In genomic region chr7:54444046-54444686, GRCh38 we compare ENCODE assay signal across 4 cellular contexts.
DNase-seq lines count a peak whose midpoint lies in the region; FAIRE-seq and TF ChIP-seq lines count a peak whose summit lies in the region.
"Not testable (repeated sequence)": the region's sequence is repeated elsewhere in the genome, so short reads cannot be mapped to it uniquely, and the experiment has no call there.

No MANE protein-coding gene starts in this region.

- H2BK5ac ChIP-seq in trophoblast cell (ENCODE audit: low read depth, low read length, poor library complexity), result not testable (repeated sequence)

- H3K4ac ChIP-seq in trophoblast cell (ENCODE audit: low read depth, low read length), result not testable (repeated sequence)

- not testable (repeated sequence) for H3K4me3 ChIP-seq in kidney (ENCODE audit: low read length in 2 of 2); trophoblast cell (ENCODE audit: low read depth, low read length)

- DNase-seq in SK-N-DZ (ENCODE audit: low spot score) (peak; percentile 4), kidney (peak; percentile 64), posterior vena cava (ENCODE audit: low spot score) (peak; percentile 74)
- DNase-seq in trophoblast cell, result not testable (repeated sequence)

- H3K79me2 ChIP-seq in trophoblast cell (ENCODE audit: control insufficient read depth, insufficient read depth, low read length, poor library complexity), result not testable (repeated sequence)

- not testable (repeated sequence) for H3K4me1 ChIP-seq in kidney (ENCODE audit: control insufficient read depth in 1 of 2, insufficient read depth in 1 of 2, low read depth in 1 of 2, low read length in 2 of 2); trophoblast cell (ENCODE audit: control insufficient read depth in 1 of 2, insufficient read depth in 2 of 2, low read length in 2 of 2)

- H4K12ac ChIP-seq in trophoblast cell (ENCODE audit: low read depth, low read length), result peak overlapping the region; percentile 43

- not testable (repeated sequence) for H2AK5ac ChIP-seq in trophoblast cell (ENCODE audit: low read length)

- FAIRE-seq in kidney (lab: Jason Lieb, UNC), result not testable (repeated sequence)

- not testable (repeated sequence) for H3K27ac ChIP-seq in kidney (ENCODE audit: low read depth in 2 of 2, low read length in 2 of 2); trophoblast cell (ENCODE audit: low read depth, low read length)

- H2AFZ ChIP-seq in trophoblast cell (ENCODE audit: insufficient read depth, low read length, poor library complexity), result not testable (repeated sequence)

- H2BK120ac ChIP-seq in trophoblast cell (ENCODE audit: insufficient read depth, low read length, poor library complexity), result not testable (repeated sequence)

- H4K8ac ChIP-seq in trophoblast cell (ENCODE audit: low read depth, low read length), result not testable (repeated sequence)

- H3K18ac ChIP-seq in trophoblast cell (ENCODE audit: low read length), result not testable (repeated sequence)

- not testable (repeated sequence) for H3K23ac ChIP-seq in trophoblast cell (ENCODE audit: low read length)

- not testable (repeated sequence) for TF ChIP-seq CTCF in kidney (IDR thresholded peaks at IDR 0.05; ENCODE audit: borderline replicate concordance, extremely low read depth, insufficient read depth)

- H3K9me3 ChIP-seq in kidney (ENCODE audit: control insufficient read depth in 1 of 2, low read length in 2 of 2); trophoblast cell (ENCODE audit: insufficient read depth, low read depth, low read length): not testable (repeated sequence)

- intact Hi-C loops in kidney (cut with DNase I); posterior vena cava (cut with DNase I): not testable (repeated sequence)

- H3K27me3 ChIP-seq in trophoblast cell (ENCODE audit: insufficient read depth, low read length), result not testable (repeated sequence)

- H3K14ac ChIP-seq in trophoblast cell (ENCODE audit: low read length), result not testable (repeated sequence)

- H4K91ac ChIP-seq in trophoblast cell (ENCODE audit: low read depth, low read length), result not testable (repeated sequence)

- not testable (repeated sequence) for H2BK12ac ChIP-seq in trophoblast cell (ENCODE audit: low read length)

- H3K9ac ChIP-seq in kidney (ENCODE audit: low read length in 2 of 2); trophoblast cell (ENCODE audit: low read length): not testable (repeated sequence)

- H3K36me3 ChIP-seq in kidney (ENCODE audit: control insufficient read depth in 1 of 2, insufficient read depth in 2 of 2, low read length in 2 of 2); trophoblast cell (ENCODE audit: control insufficient read depth in 1 of 2, insufficient read depth in 2 of 2, low read length in 2 of 2): not testable (repeated sequence)

- no CpG with 5 or more reads among the region's 34 CpGs for WGBS in trophoblast cell (ENCODE audit: extremely low coverage, insufficient coverage, insufficient read length)

- not testable (repeated sequence) for H3K79me1 ChIP-seq in trophoblast cell (ENCODE audit: low read length)

- not testable (repeated sequence) for H3K4me2 ChIP-seq in trophoblast cell (ENCODE audit: low read length)
